Comparison of ENCODE assay signal across 8 cellular contexts in genomic region chr17:2659337-2659736, GRCh38. TPM values are rescaled to one million over a fixed set of nuclear protein-coding genes. Genes with fewer than 3 reads are reported as not detected.
DNase-seq lines count a peak whose midpoint lies in the region; ATAC-seq and TF ChIP-seq lines count a peak whose summit lies in the region.
"Not testable (repeated sequence)": the region's sequence is repeated elsewhere in the genome, so short reads cannot be mapped to it uniquely, and the experiment has no call there.

No MANE protein-coding gene starts in this region.

- H3K4me3 Mint-ChIP-seq in CD14-positive monocyte = not testable (repeated sequence)

- not testable (repeated sequence) for H3K9me3 Mint-ChIP-seq in CD14-positive monocyte

- not testable (repeated sequence) for H3K27ac ChIP-seq in HEK293 (ENCODE audit: extremely low read depth, low read depth, low read length)
- H3K27ac ChIP-seq in left lung (peak overlapping the region in 1 of 2 donors; percentile 57), gastrocnemius medialis (peak overlapping the region; percentile 27 to 69 (median 39))

- not testable (repeated sequence) for TF ChIP-seq CTCF in CD14-positive monocyte (IDR thresholded peaks at IDR 0.05); HEK293 (tag by site-specific recombination; IDR thresholded peaks at IDR 0.05); epithelial cell of esophagus (IDR thresholded peaks at IDR 0.05; ENCODE audit: insufficient read depth, low read depth, low read length, missing control alignments); left lung (IDR thresholded peaks at IDR 0.05); gastrocnemius medialis (IDR thresholded peaks at IDR 0.05 in 4 of 5, conservative IDR thresholded peaks at IDR 0.05 in 1 of 5)

- H3K27me3 ChIP-seq in adipocyte (replicated peaks; ENCODE audit: control insufficient read depth, insufficient read depth, low read length); left lung; gastrocnemius medialis: not testable (repeated sequence)

- POLR2A ChIA-PET in HEK293 (lab: Yijun Ruan, JAX) = interaction anchor here (0.7 kb wide), 1 partner anchor 61 kb away, joined by 9 read pairs; no protein-coding TSS in a partner anchor

- peaks cover 3 to 37% of the 10 kb centered on the region in 2 donors for H3K36me3 Mint-ChIP-seq in CD14-positive monocyte

- H3K9me3 ChIP-seq in HEK293 (ENCODE audit: control insufficient read depth, insufficient read depth, low read depth, low read length); adipocyte (ENCODE audit: control insufficient read depth, low read length); left lung; gastrocnemius medialis: not testable (repeated sequence)

- in situ Hi-C loops in gastrocnemius medialis (cut with MboI; ENCODE audit: low sequenced_read_pairs in 4 of 4) = not testable (repeated sequence)

- peaks cover 43% of the 10 kb centered on the region for H3K4me1 Mint-ChIP-seq in CD14-positive monocyte

- TF ChIP-seq POLR2A in gastrocnemius medialis (IDR thresholded peaks at IDR 0.05) = not testable (repeated sequence)

- H3K4me3 ChIP-seq in HEK293 (ENCODE audit: low read depth, low read length); adipocyte (ENCODE audit: low read length); epithelial cell of esophagus (ENCODE audit: low read length); left lung; gastrocnemius medialis: not testable (repeated sequence)

- not testable (repeated sequence) for H3K4me1 ChIP-seq in HEK293 (ENCODE audit: control insufficient read depth, insufficient read depth, low read length)
- peaks cover 33% of the 10 kb centered on the region for H3K4me1 ChIP-seq in adipocyte (ENCODE audit: control insufficient read depth, insufficient read depth, low read length)
- peaks cover 0 to 35% of the 10 kb centered on the region in 2 donors for H3K4me1 ChIP-seq in left lung
- peaks cover 17 to 50% of the 10 kb centered on the region in 2 donors for H3K4me1 ChIP-seq in gastrocnemius medialis

- intact Hi-C loops in CD14-positive monocyte (cut with micrococcal nuclease); left lung (cut with DNase I); gastrocnemius medialis (cut with DNase I; ENCODE audit: low total_unique reads): not testable (repeated sequence)

- CTCF ChIA-PET in HEK293 (lab: Yijun Ruan, JAX) = not testable (repeated sequence)

- not testable (repeated sequence) for DNase-seq in CD14-positive monocyte (ENCODE audit: low spot score); left lung
- DNase-seq in NCI-H226 = peak; percentile 34
- peak; percentile 34 for DNase-seq in adipocyte (ENCODE audit: low read depth)
- DNase-seq in epithelial cell of esophagus (ENCODE audit: low read depth) = peak; percentile 48
- DNase-seq in glomerular visceral epithelial cell (ENCODE audit: extremely low spot score) = peak; percentile 62
- DNase-seq in gastrocnemius medialis = peak in 1 of 2 donors; percentile 45

- H3K27me3 Mint-ChIP-seq in CD14-positive monocyte (ENCODE audit: low read depth in 3 of 3) = not testable (repeated sequence)

- peaks cover 0 to 17% of the 10 kb centered on the region in 2 experiments; a peak in 2 of 3 replicates for H3K36me3 ChIP-seq in HEK293 (ENCODE audit: control insufficient read depth in 2 of 2, insufficient read depth in 1 of 2, low read length in 2 of 2)
- H3K36me3 ChIP-seq in adipocyte (ENCODE audit: control insufficient read depth, insufficient read depth, low read length, severe bottlenecking); gastrocnemius medialis: not testable (repeated sequence)
- H3K36me3 ChIP-seq in left lung = peaks cover 0 to 13% of the 10 kb centered on the region in 2 donors

- peak overlapping the region in 6 of 7 donors; percentile 11 to 78 (median 62) for H3K27ac Mint-ChIP-seq in CD14-positive monocyte

- peak; percentile 52 for ATAC-seq in left lung
- peak; percentile 38 to 47 for ATAC-seq in gastrocnemius medialis

- not testable (repeated sequence) for H3K9ac ChIP-seq in adipocyte (ENCODE audit: low read length)

TF ChIP-seq in HEK293, 187 proteins besides CTCF, POLR2A, EP300 and RAD21:
- TF ChIP-seq KLF1 (tag by site-specific recombination; IDR thresholded peaks at IDR 0.05) (peak; percentile 80), SP7 (tag by site-specific recombination; IDR thresholded peaks at IDR 0.05) (peak; percentile 12; the same call in 1 of the 2 replicates), GFI1B (tag by site-specific recombination; IDR thresholded peaks at IDR 0.05) (0 out of 2 replicates have a peak, but pooled peaks have one; percentile 12)

RNA-seq across cellular contexts. Expression of gene CLUH, which starts 52.2 kb away (rescaled TPM):
- 1 to 10 TPM; 1.6 to 4.2 TPM for polyA plus RNA-seq in CD14-positive monocyte
- total RNA-seq in left lung (10 to 100 TPM; 45.3 to 71.8 TPM), gastrocnemius medialis (100 to 1,000 TPM; 104 to 286 (median 211) TPM)
